Comparison of ENCODE assay signal across 8 cellular contexts in the genomic region with DNA sequence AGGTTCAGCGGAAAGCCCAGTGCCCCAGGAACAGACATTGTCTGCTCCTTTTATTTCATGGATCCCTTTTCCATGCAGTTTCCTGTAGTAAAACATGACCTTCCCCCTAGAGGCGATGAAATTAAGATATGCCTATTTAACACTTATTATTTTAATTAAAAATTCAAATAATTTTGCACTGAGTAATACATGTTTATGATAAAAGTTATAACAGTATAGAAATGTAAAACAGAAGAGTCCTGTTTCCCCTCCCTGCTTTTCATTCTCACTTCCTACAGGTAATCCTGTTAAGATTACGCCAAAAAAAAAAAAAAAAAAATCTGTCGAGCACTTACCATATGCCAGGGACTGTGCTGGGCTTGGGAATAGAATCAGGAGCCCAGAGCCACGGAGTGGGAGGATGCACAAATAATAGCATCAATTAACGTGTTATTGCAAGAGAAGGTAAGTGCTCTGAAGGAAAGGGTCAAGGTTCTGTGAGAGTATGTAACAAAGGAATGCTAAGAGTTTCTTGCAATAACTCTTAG. TPM values are rescaled to one million over a fixed set of nuclear protein-coding genes. Genes with fewer than 3 reads are reported as not detected.
A peak's percentile ranks its signal among the peaks of the same experiment; 100 is the strongest.
DNase-seq lines count a peak whose midpoint lies in the region; ATAC-seq and TF ChIP-seq lines count a peak whose summit lies in the region.

No MANE protein-coding gene starts in this region.

- peak overlapping the region; percentile 64 for H3K27ac ChIP-seq in SK-N-MC
- H3K27ac ChIP-seq in gastroesophageal sphincter, result peak overlapping the region in 3 of 4 donors; percentile 94 to 96 (median 95)

- no peaks in the 10 kb centered on the region for H3K9me3 Mint-ChIP-seq in stimulated activated effector memory CD8-positive, alpha-beta T cell treated with anti-CD3 and anti-CD28 coated beads, Interleukin-12 subunit alpha, Interleukin-12 subunit beta, amount 100 ng/mL, for 72 hours

- H3K4me1 Mint-ChIP-seq in stimulated activated effector memory CD8-positive, alpha-beta T cell treated with anti-CD3 and anti-CD28 coated beads, Interleukin-12 subunit alpha, Interleukin-12 subunit beta, amount 100 ng/mL, for 72 hours, result peaks cover 32% of the 10 kb centered on the region

- DNase-seq in NCI-H345 (lab: John Stamatoyannopoulos, UW) (peak; percentile 3), NCI-H345 treated with DMSO at 0.1 percent for 48 hours (lab: John Stamatoyannopoulos, UW; ENCODE audit: unreplicated experiment) (no peak), SK-N-MC (ENCODE audit: low read depth, low spot score) (no peak), GM10248 (ENCODE audit: extremely low spot score) (no peak)
- no peak for DNase-seq in stimulated activated effector memory CD8-positive, alpha-beta T cell treated with anti-CD3 and anti-CD28 coated beads, Interleukin-12 subunit alpha, Interleukin-12 subunit beta, amount 100 ng/mL, for 72 hours (ENCODE audit: low spot score in 2 of 2)
- DNase-seq in activated CD8-positive, alpha-beta memory T cell treated with anti-CD3 and anti-CD28 coated beads, Interleukin-2, amount 50 U/mL, for 48 hours, result no peak

- no peak for TF ChIP-seq EP300 in gastroesophageal sphincter (IDR thresholded peaks at IDR 0.05)

- WGBS in gastroesophageal sphincter (ENCODE audit: low coverage in 1 of 2), 2 donors, result 0 to 4% methylated on average over 6 of the region's 6 CpGs

- TF ChIP-seq POLR2A in gastroesophageal sphincter (IDR thresholded peaks at IDR 0.05), result no peak

- peak overlapping the region; percentile 82 for H3K4me3 Mint-ChIP-seq in stimulated activated effector memory CD8-positive, alpha-beta T cell treated with anti-CD3 and anti-CD28 coated beads, Interleukin-12 subunit alpha, Interleukin-12 subunit beta, amount 100 ng/mL, for 72 hours

- no peaks in the 10 kb centered on the region for H3K27me3 ChIP-seq in gastroesophageal sphincter

- H3K9me3 ChIP-seq in SK-N-MC (ENCODE audit: low read depth, low read length) (no peaks in the 10 kb centered on the region), gastroesophageal sphincter (no peaks in the 10 kb centered on the region)

- H3K4me3 ChIP-seq in SK-N-MC (peak overlapping the region; percentile 99), gastroesophageal sphincter (peak overlapping the region; percentile 83 to 94)

- CTCF ChIA-PET in GM10248 (lab: Yijun Ruan, JAX), result interaction anchor here (1.0 to 2.5 kb wide), 11 partner anchors 9 to 596 kb away, joined by 3 to 21 read pairs (median 4); a partner anchor contains a TSS

- TF ChIP-seq CTCF in gastroesophageal sphincter (IDR thresholded peaks at IDR 0.05) (no peak), GM10248 (IDR thresholded peaks at IDR 0.05; ENCODE audit: control extremely low read depth, extremely low read depth, low read depth, missing control alignments) (no peak)

- POLR2A ChIA-PET in GM10248 (lab: Yijun Ruan, JAX), result interaction anchor here (1.4 kb wide), 1 partner anchor 14 kb away, joined by 4 read pairs; no protein-coding TSS in a partner anchor

- ATAC-seq in gastroesophageal sphincter (no peak), GM18907 (IDR thresholded peaks at IDR 0.05; ENCODE audit: unreplicated experiment) (no peak)
- ATAC-seq in stimulated activated effector memory CD8-positive, alpha-beta T cell treated with anti-CD3 and anti-CD28 coated beads, Interleukin-12 subunit alpha, Interleukin-12 subunit beta, amount 100 ng/mL, for 72 hours, result no peak

- peaks cover 3% of the 10 kb centered on the region; the same call in 1 of the 2 replicates for H3K36me3 ChIP-seq in SK-N-MC (ENCODE audit: insufficient read depth, low read length)
- peaks cover 0 to under 1% of the 10 kb centered on the region in 2 donors for H3K36me3 ChIP-seq in gastroesophageal sphincter

- peaks cover 6 to 36% (median 8%) of the 10 kb centered on the region in 3 donors for H3K4me1 ChIP-seq in gastroesophageal sphincter

- peaks cover 16% of the 10 kb centered on the region for H3K36me3 Mint-ChIP-seq in stimulated activated effector memory CD8-positive, alpha-beta T cell treated with anti-CD3 and anti-CD28 coated beads, Interleukin-12 subunit alpha, Interleukin-12 subunit beta, amount 100 ng/mL, for 72 hours

- peak overlapping the region; percentile 83 for H3K27ac Mint-ChIP-seq in stimulated activated effector memory CD8-positive, alpha-beta T cell treated with anti-CD3 and anti-CD28 coated beads, Interleukin-12 subunit alpha, Interleukin-12 subunit beta, amount 100 ng/mL, for 72 hours

- peak overlapping the region; percentile 84 for H3K9ac ChIP-seq in SK-N-MC (ENCODE audit: insufficient read length)

RNA-seq across cellular contexts. Expression of a gene that starts 0.8 kb away (rescaled TPM):
- 10 to 100 TPM; 23.7 to 33.7 (median 26.6) TPM for total RNA-seq in gastroesophageal sphincter

RNA-seq across cellular contexts. Expression of a gene that starts 41.4 kb away (rescaled TPM):
- 100 to 1,000 TPM; 391 to 853 (median 638) TPM for total RNA-seq in gastroesophageal sphincter

RNA-seq across cellular contexts. Expression of a gene that starts 48.4 kb away (rescaled TPM):
- 10 to 100 TPM; 17.0 to 27.3 (median 20.1) TPM for total RNA-seq in gastroesophageal sphincter

RNA-seq across cellular contexts. Expression of a gene that starts 48.6 kb away (rescaled TPM):
- total RNA-seq in gastroesophageal sphincter, result 100 to 1,000 TPM; 170 to 215 (median 187) TPM
